In the genomic region with DNA sequence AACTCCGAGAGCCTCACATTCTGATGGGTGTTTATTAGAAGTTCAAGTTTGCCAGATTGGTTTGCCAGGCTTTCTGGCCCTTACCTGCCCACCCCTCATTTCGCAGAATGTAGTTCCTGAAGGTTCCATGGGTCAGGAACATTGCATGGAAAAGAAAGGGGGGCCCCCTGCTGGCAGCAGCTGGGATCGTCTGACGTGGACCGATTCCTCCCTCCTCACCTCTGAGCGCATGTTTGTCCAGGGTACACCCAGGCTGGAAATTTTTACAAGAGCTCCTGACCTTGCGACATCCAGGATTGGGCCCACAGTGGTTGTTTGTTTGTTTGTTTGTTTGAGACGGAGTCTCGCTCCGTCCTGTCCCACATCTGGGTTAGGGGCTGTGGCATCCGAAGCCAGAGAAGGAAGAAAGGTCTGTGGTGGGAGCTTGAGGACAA, we compare ENCODE assay signal across 9 cellular contexts.
DNase-seq lines count a peak whose midpoint lies in the region; ATAC-seq, FAIRE-seq and TF ChIP-seq lines count a peak whose summit lies in the region.
"Had no signal": no experiment of that assay in that cellular context is flagged by ENCODE, and none has a peak within 500 bp of the region (broad histone marks: within the 10 kb centered on the region; RNA-seq: fewer than 3 reads in every experiment).

No MANE protein-coding gene starts in this region.

- H3K14ac ChIP-seq in H9 (ENCODE audit: insufficient read depth, low read length): no peak overlapping the region

- FAIRE-seq in keratinocyte (lab: Jason Lieb, UNC): peak; percentile 20

- peaks cover 4% of the 10 kb centered on the region for H3K27me3 Mint-ChIP-seq in H9 (ENCODE audit: low read depth)

- CTCF ChIA-PET in RWPE1 (lab: Yijun Ruan, JAX): interaction anchor here (0.5 to 1.4 kb wide), 17 partner anchors 10 to 1381 kb away, joined by 3 to 6 read pairs (median 3); no protein-coding TSS in a partner anchor

- H3K79me2 ChIP-seq in H9 (ENCODE audit: insufficient read depth, low read length): no peaks in the 10 kb centered on the region
- H3K79me2 ChIP-seq in keratinocyte (ENCODE audit: control insufficient read depth, insufficient read depth, low read length): peaks cover 8% of the 10 kb centered on the region

- no peak overlapping the region for H3K9ac ChIP-seq in H9 (ENCODE audit: extremely low read depth, insufficient read length, low read length)
- no peak overlapping the region for H3K9ac ChIP-seq in keratinocyte (ENCODE audit: control insufficient read depth, extremely low read depth, insufficient read depth, low read length)

- no peaks in the 10 kb centered on the region for H3K36me3 Mint-ChIP-seq in H9 (ENCODE audit: insufficient read depth in 1 of 3, low read depth in 3 of 3)
- H3K36me3 Mint-ChIP-seq: naive thymus-derived CD8-positive, alpha-beta T cell had no signal

- no peaks in the 10 kb centered on the region for H3K23me2 ChIP-seq in H9 (ENCODE audit: insufficient read length, low read depth, low read length, poor library complexity, severe bottlenecking)

- no peak overlapping the region for H3K27ac ChIP-seq in H9 (ENCODE audit: insufficient read length, low read depth, low read length)
- H3K27ac ChIP-seq in RWPE1: no peak overlapping the region
- no peak overlapping the region for H3K27ac ChIP-seq in keratinocyte (ENCODE audit: control insufficient read depth, insufficient read depth, low read length)
- no peak overlapping the region for H3K27ac ChIP-seq in effector memory CD4-positive, alpha-beta T cell (ENCODE audit: insufficient read depth, low read length, poor library complexity, severe bottlenecking)

- H3K9me3 ChIP-seq in H9 (ENCODE audit: control insufficient read depth, low read depth, low read length): no peaks in the 10 kb centered on the region
- no peaks in the 10 kb centered on the region for H3K9me3 ChIP-seq in keratinocyte (ENCODE audit: control insufficient read depth, low read depth, low read length)
- H3K9me3 ChIP-seq in effector memory CD4-positive, alpha-beta T cell (ENCODE audit: control insufficient read depth, low read length): no peaks in the 10 kb centered on the region

- H2BK15ac ChIP-seq in H9 (ENCODE audit: low read depth, low read length): no peak overlapping the region

- H4K5ac ChIP-seq in H9 (ENCODE audit: insufficient read length, low read depth, low read length): no peak overlapping the region

- TF ChIP-seq CTCF in H9 (conservative IDR thresholded peaks at IDR 0.05): peak; percentile 93
- TF ChIP-seq CTCF in RWPE1 (conservative IDR thresholded peaks at IDR 0.05; ENCODE audit: low read depth): peak; percentile 86
- TF ChIP-seq CTCF in keratinocyte (optimal IDR thresholded peaks at IDR 0.05 in 1 of 3, IDR thresholded peaks at IDR 0.05 in 1 of 3, conservative IDR thresholded peaks at IDR 0.05 in 1 of 3; ENCODE audit: extremely low read depth in 1 of 3, insufficient read depth in 2 of 3, low read length in 3 of 3): peak; percentile 92 to 94 (median 94)

- H3K18ac ChIP-seq in H9 (ENCODE audit: insufficient read length, low read depth, low read length): no peak overlapping the region

- H3K36me3 ChIP-seq in keratinocyte (ENCODE audit: control insufficient read depth in 2 of 2, extremely low read depth in 1 of 2, insufficient read depth in 2 of 2, low read length in 2 of 2): no peaks in the 10 kb centered on the region
- H3K36me3 ChIP-seq in effector memory CD4-positive, alpha-beta T cell (ENCODE audit: control insufficient read depth, insufficient read depth, low read length): no peaks in the 10 kb centered on the region

- H3K9me3 Mint-ChIP-seq in H9: no peaks in the 10 kb centered on the region
- H3K9me3 Mint-ChIP-seq: naive thymus-derived CD8-positive, alpha-beta T cell had no signal

- H3K23ac ChIP-seq in H9 (ENCODE audit: insufficient read length, low read depth, low read length): no peak overlapping the region

- H3K4me3 Mint-ChIP-seq in H9: no peak overlapping the region; a peak in 1 of 5 replicates
- H3K4me3 Mint-ChIP-seq: naive thymus-derived CD8-positive, alpha-beta T cell had no signal

- H2AK5ac ChIP-seq in H9 (ENCODE audit: insufficient read length, low read length): no peak overlapping the region

- no peak overlapping the region for H2BK120ac ChIP-seq in H9 (ENCODE audit: low read depth, low read length, poor library complexity, severe bottlenecking)

- H3K4me1 ChIP-seq in H9 (ENCODE audit: insufficient read depth, low read length) (peaks cover 10% of the 10 kb centered on the region; the same call in 1 of the 2 replicates), keratinocyte (ENCODE audit: control insufficient read depth, extremely low read depth, insufficient read depth, low read length) (no peaks in the 10 kb centered on the region)
- H3K4me1 ChIP-seq in effector memory CD4-positive, alpha-beta T cell (ENCODE audit: control insufficient read depth, insufficient read depth, low read length, poor library complexity, severe bottlenecking): no peaks in the 10 kb centered on the region

- POLR2A ChIA-PET in RWPE1 (lab: Yijun Ruan, JAX; ENCODE audit: low non-redundant PET): no interaction called here

- WGBS in H9 (ENCODE audit: extremely low coverage, insufficient read length, low lambda C conversion rate): no CpG with 5 or more reads among the region's 11 CpGs

- H3K4ac ChIP-seq in H9 (ENCODE audit: low read depth, low read length): no peak overlapping the region

- no peak overlapping the region for H3K27ac Mint-ChIP-seq in H9
- H3K27ac Mint-ChIP-seq: naive thymus-derived CD8-positive, alpha-beta T cell had no signal

- dilution Hi-C loops in keratinocyte (cut with MboI; ENCODE audit: extremely low pct_ligation_motif_present, low sequenced_read_pairs): no loop called here

- H2BK5ac ChIP-seq in H9 (ENCODE audit: insufficient read length, low read length): no peak overlapping the region

- H4K20me1 ChIP-seq in H9 (ENCODE audit: control insufficient read depth, insufficient read depth, insufficient read length) (peaks cover 2% of the 10 kb centered on the region), keratinocyte (ENCODE audit: control insufficient read depth, extremely low read depth, insufficient read depth, low read length) (no peaks in the 10 kb centered on the region)

- H4K8ac ChIP-seq in H9 (replicated peaks; ENCODE audit: insufficient read length, low read depth, low read length): no peak overlapping the region

- DNase-seq in C1 segment of cervical spinal cord (lab: John Stamatoyannopoulos, UW) (peak in 12 of 14 donors; percentile 12 to 76 (median 49)), H9 (peak; percentile 72), RWPE1 (ENCODE audit: low spot score) (peak; percentile 81), cerebellar cortex (ENCODE audit: low spot score) (peak; percentile 72), keratinocyte (ENCODE audit: low read depth, low spot score) (no peak)
- peak; percentile 41 to 68 for DNase-seq in stimulated activated CD4-positive, alpha-beta T cell treated with anti-CD3 and anti-CD28 coated beads, Interleukin-2, amount 100 ng/mL, for 24 hours
- no peak for DNase-seq in effector memory CD4-positive, alpha-beta T cell

- H3K4me2 ChIP-seq in H9 (ENCODE audit: insufficient read depth, insufficient read length, low read length) (no peak overlapping the region), keratinocyte (ENCODE audit: control insufficient read depth, extremely low read depth, insufficient read depth, low read depth, low read length) (no peak overlapping the region)

- peaks cover 29 to 37% of the 10 kb centered on the region in 2 experiments for H3K4me1 Mint-ChIP-seq in H9

- no peak for ATAC-seq in GM18517 (IDR thresholded peaks at IDR 0.05; ENCODE audit: unreplicated experiment)
- ATAC-seq: naive thymus-derived CD8-positive, alpha-beta T cell had no signal

- H3T11ph ChIP-seq in H9 (ENCODE audit: low read length): no peak overlapping the region

- no peak overlapping the region for H4K91ac ChIP-seq in H9 (ENCODE audit: insufficient read length, low read depth, low read length)

- H3K27me3 ChIP-seq in H9 (ENCODE audit: insufficient read depth, low read length) (no peaks in the 10 kb centered on the region), keratinocyte (ENCODE audit: control insufficient read depth, extremely low read depth, insufficient read depth, low read length) (no peaks in the 10 kb centered on the region)
- no peaks in the 10 kb centered on the region for H3K27me3 ChIP-seq in effector memory CD4-positive, alpha-beta T cell (replicated peaks; ENCODE audit: control insufficient read depth, insufficient read depth, low read length, poor library complexity, severe bottlenecking)

- no peak overlapping the region for H3K56ac ChIP-seq in H9 (ENCODE audit: insufficient read length, low read depth, low read length)

- no peak overlapping the region for H2BK20ac ChIP-seq in H9 (ENCODE audit: low read depth, low read length, poor library complexity, severe bottlenecking)

- H3K4me3 ChIP-seq in keratinocyte (ENCODE audit: control insufficient read depth in 2 of 3, extremely low read depth in 1 of 3, insufficient read depth in 2 of 3, low read depth in 1 of 3, low read length in 3 of 3): no peak overlapping the region
- H3K4me3 ChIP-seq in effector memory CD4-positive, alpha-beta T cell (ENCODE audit: insufficient read depth, low read depth, low read length, poor library complexity, severe bottlenecking): no peak overlapping the region

- no peaks in the 10 kb centered on the region for H3K9me1 ChIP-seq in keratinocyte (ENCODE audit: control insufficient read depth, extremely low read depth, insufficient read depth, low read length)

- H3K79me1 ChIP-seq in H9 (ENCODE audit: insufficient read depth, low read depth, low read length, poor library complexity, severe bottlenecking): no peaks in the 10 kb centered on the region

- no peak overlapping the region for H2BK12ac ChIP-seq in H9 (ENCODE audit: insufficient read length, low read depth, low read length)

- H2AFZ ChIP-seq in H9 (ENCODE audit: low read length): no peak overlapping the region
- no peak overlapping the region for H2AFZ ChIP-seq in keratinocyte (ENCODE audit: control insufficient read depth, low read length)

Comparison
In these comparisons a context has a peak if more than half of its experiments do, and no peak if none do; other contexts are left out.
1. DNase-seq: peak in C1 segment of cervical spinal cord (12 of 14), H9 (single experiment), RWPE1 (single experiment), cerebellar cortex (single experiment) and stimulated activated CD4-positive, alpha-beta T cell treated with anti-CD3 and anti-CD28 coated beads, Interleukin-2, amount 100 ng/mL, for 24 hours (2 of 2); none in keratinocyte (single experiment) and effector memory CD4-positive, alpha-beta T cell (0 of 3).
2. Peak in every context shown above with its lines, with median percentiles within 50 percentile points of each other: CTCF ChIP-seq.